In the genomic region with DNA sequence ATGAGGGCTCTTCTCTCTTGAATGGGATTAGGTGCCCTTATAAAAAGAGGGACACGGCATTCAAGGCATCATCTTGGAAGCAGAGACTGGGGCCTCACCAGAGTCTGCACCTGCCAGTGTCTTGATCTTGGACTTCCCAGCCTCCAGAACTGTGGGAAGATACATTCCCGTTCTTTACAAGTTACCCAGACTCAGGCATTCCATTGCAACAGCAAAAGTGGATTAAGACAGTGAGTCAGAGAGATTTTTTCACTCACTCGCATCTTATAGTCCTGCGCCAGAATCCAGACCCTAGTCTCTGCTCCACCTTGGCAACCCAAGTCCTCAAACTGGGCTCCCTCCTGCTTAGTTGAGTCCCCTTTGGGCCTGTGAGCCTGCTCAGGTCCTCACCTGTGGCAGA, we compare ENCODE assay signal across 24 cellular contexts. TPM values are rescaled to one million over a fixed set of nuclear protein-coding genes. Genes with fewer than 3 reads are reported as not detected.
"Had no signal": no experiment of that assay in that cellular context is flagged by ENCODE, and none has a peak within 500 bp of the region (broad histone marks: within the 10 kb centered on the region; RNA-seq: fewer than 3 reads in every experiment).

No MANE protein-coding gene starts in this region.

- H3K27ac ChIP-seq: brain microvascular endothelial cell, esophagus muscularis mucosa, gastroesophageal sphincter, thoracic aorta, upper lobe of left lung had no signal

- DNase-seq: activated CD4-positive, alpha-beta T cell treated with anti-CD3 and anti-CD28 coated beads for 1 hour; activated CD4-positive, alpha-beta T cell treated with anti-CD3 and anti-CD28 coated beads, Interleukin-2, amount 50 U/mL, for 1 hour; activated CD8-positive, alpha-beta T cell treated with anti-CD3 and anti-CD28 coated beads, Interleukin-2, amount 10 ng/mL, durations not matched to agents 7 days and 5 days; activated gamma-delta T cell; aorta; brain microvascular endothelial cell; caudate nucleus; effector memory CD4-positive, alpha-beta T cell; head of caudate nucleus; hypothalamus; mesendoderm; mucosa of descending colon; nephron progenitor cell; nucleus accumbens; retina; stimulated activated CD4-positive, alpha-beta T cell treated with anti-CD3 and anti-CD28 coated beads, Interleukin-4, amount 100 ng/mL, for 24 hours; stimulated activated naive CD4-positive, alpha-beta T cell treated with Interleukin-2 at 50 U/mL for 16 hours; T-helper 1 cell; upper lobe of left lung had no signal

- ATAC-seq: activated CD8-positive, alpha-beta T cell treated with anti-CD3 and anti-CD28 coated beads, Interleukin-2, amount 10 ng/mL, durations not matched to agents 7 days and 5 days; gastroesophageal sphincter; mucosa of descending colon had no signal

- H3K36me3 ChIP-seq: brain microvascular endothelial cell, esophagus muscularis mucosa, gastroesophageal sphincter, thoracic aorta, upper lobe of left lung had no signal

- H3K27me3 ChIP-seq: brain microvascular endothelial cell, esophagus muscularis mucosa, upper lobe of left lung had no signal

- H3K9me3 ChIP-seq: esophagus muscularis mucosa, gastroesophageal sphincter, mucosa of descending colon, thoracic aorta, upper lobe of left lung had no signal

- H3K4me3 ChIP-seq: esophagus muscularis mucosa, gastroesophageal sphincter, mucosa of descending colon, thoracic aorta, upper lobe of left lung had no signal

RNA-seq across cellular contexts. Expression of a gene that starts 2.7 kb away (rescaled TPM):
- total RNA-seq: activated CD8-positive, alpha-beta T cell treated with anti-CD3 and anti-CD28 coated beads, Interleukin-2, amount 10 ng/mL, durations not matched to agents 7 days and 5 days; activated T-helper 1 cell treated with anti-CD3 and anti-CD28 coated beads, Interleukin-12 subunit alpha, Interleukin-12 subunit beta, Interleukin-2, Interleukin-4 antibody, amounts not matched to agents 30 ng/mL and 10 ng/mL and 1 ng/mL, durations not matched to agents 14 hours and 24 hours and 36 hours; aorta; esophagus muscularis mucosa; gastroesophageal sphincter; lower leg skin; mucosa of descending colon; thoracic aorta; upper lobe of left lung had no signal
- polyA plus RNA-seq: aorta had no signal
